Comparison of ENCODE assay signal across 8 cellular contexts in the genomic region with DNA sequence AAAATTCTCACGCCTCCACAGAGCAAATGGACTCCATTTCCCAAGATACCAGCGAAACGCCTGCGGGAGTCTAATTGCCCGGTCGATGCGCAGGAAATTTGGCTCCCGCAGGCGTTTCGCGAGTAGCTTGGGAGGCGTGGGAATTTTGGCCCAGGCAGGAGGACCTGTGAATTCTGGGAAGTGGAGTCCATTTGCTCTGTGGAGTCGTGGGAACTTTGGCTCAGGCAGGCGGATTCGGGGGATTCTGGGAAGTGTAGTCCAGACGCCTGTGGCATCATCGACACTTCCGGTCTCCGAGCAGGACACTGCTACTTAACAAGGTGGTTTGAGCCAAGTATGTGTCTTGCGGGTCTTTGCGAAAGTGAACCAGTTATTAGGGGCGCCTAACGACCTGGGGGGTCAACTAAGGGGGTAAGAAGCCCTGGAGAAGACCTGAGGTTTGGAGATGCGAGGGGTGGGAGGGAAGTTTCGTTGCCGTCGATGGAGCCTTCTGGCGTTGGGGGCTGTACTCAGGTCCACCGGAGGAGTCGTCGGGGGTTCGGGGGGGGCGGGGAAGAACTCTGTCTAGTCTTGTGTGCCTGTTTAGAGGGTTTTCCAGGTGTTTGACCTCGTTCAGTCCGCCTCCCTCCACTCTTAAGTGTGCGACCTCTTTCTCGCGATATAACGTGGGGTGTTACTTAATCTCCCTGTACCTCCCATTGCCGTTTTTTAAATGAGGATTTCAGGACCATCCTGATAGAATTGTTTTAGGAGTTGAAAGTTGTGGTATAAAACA. TPM values are rescaled to one million over a fixed set of nuclear protein-coding genes. Genes with fewer than 3 reads are reported as not detected.
DNase-seq lines count a peak whose midpoint lies in the region; ATAC-seq, FAIRE-seq and TF ChIP-seq lines count a peak whose summit lies in the region.

A gene (plus strand): TSS at position 277 of the 775 bp plus-strand sequence. CDS start 4,356 bp downstream, outside the sequence.

- intact Hi-C loops in Right ventricle myocardium superior (cut with DNase I): no loop called here
- intact Hi-C loops in testis (cut with DNase I; ENCODE audit: low total_unique reads): no loop called here

- peaks cover 11% of the 10 kb centered on the region for H3K4me1 Mint-ChIP-seq in activated naive CD8-positive, alpha-beta T cell treated with anti-CD3 and anti-CD28 coated beads, Interleukin-2, amount 50 U/mL, for 24 hours

- peak; percentile 99 for FAIRE-seq in H54 (lab: Jason Lieb, UNC)

- H3K4me1 ChIP-seq in osteoblast (ENCODE audit: insufficient read depth, low read length): peaks cover 5% of the 10 kb centered on the region
- H3K4me1 ChIP-seq in testis: no peaks in the 10 kb centered on the region

- DNase-seq in DMS53 (lab: John Stamatoyannopoulos, UW) (peak; percentile 99), H54 (ENCODE audit: insufficient read length, low spot score) (peak; percentile 93), NB4 (ENCODE audit: low read depth) (peak; percentile 92), SKM-1 treated with dmso at 0.1 percent for 144 hours (lab: John Stamatoyannopoulos, UW; ENCODE audit: unreplicated experiment) (peak; percentile 61), Right ventricle myocardium superior (peak; percentile 93), osteoblast (ENCODE audit: insufficient read length, low spot score, missing footprints) (peak; percentile 90), testis (peak; percentile 98)
- DNase-seq in activated naive CD8-positive, alpha-beta T cell treated with anti-CD3 and anti-CD28 coated beads, Interleukin-2, amount 50 U/mL, for 24 hours: peak; percentile 68

- TF ChIP-seq CTCF in NB4 (IDR thresholded peaks at IDR 0.05; ENCODE audit: low read depth, low read length) (no peak), osteoblast (IDR thresholded peaks at IDR 0.05; ENCODE audit: extremely low read depth, low read depth, low read length) (no peak), testis (IDR thresholded peaks at IDR 0.05) (peak in 1 of 3 experiments; percentile 19)

- peaks cover 33% of the 10 kb centered on the region for H3K79me2 ChIP-seq in osteoblast (ENCODE audit: insufficient read depth, low read length)

- H2AFZ ChIP-seq in osteoblast (ENCODE audit: low read length): peak within 1 kb of the TSS; percentile 98

- TF ChIP-seq POLR2A in H54 (IDR thresholded peaks at IDR 0.05; ENCODE audit: low read depth, low read length): no peak
- no peak for TF ChIP-seq POLR2A in NB4 (IDR thresholded peaks at IDR 0.05; ENCODE audit: extremely low read depth, insufficient read length)
- no peak for TF ChIP-seq POLR2A in testis (IDR thresholded peaks at IDR 0.05)

- H3K9me3 ChIP-seq in osteoblast (ENCODE audit: low read depth, low read length) (no peaks in the 10 kb centered on the region), testis (no peaks in the 10 kb centered on the region)

- peak within 1 kb of the TSS; percentile 91 for H3K27ac Mint-ChIP-seq in activated naive CD8-positive, alpha-beta T cell treated with anti-CD3 and anti-CD28 coated beads, Interleukin-2, amount 50 U/mL, for 24 hours

- H3K36me3 Mint-ChIP-seq in activated naive CD8-positive, alpha-beta T cell treated with anti-CD3 and anti-CD28 coated beads, Interleukin-2, amount 50 U/mL, for 24 hours (ENCODE audit: low read depth): peaks cover 12% of the 10 kb centered on the region

- H3K36me3 ChIP-seq in osteoblast (ENCODE audit: insufficient read depth, low read length): peaks cover under 1% of the 10 kb centered on the region
- no peaks in the 10 kb centered on the region for H3K36me3 ChIP-seq in testis (ENCODE audit: low read depth, missing control alignments)

- peak within 1 kb of the TSS; percentile 61 for H3K27ac ChIP-seq in osteoblast (ENCODE audit: low read depth, low read length)
- peak within 1 kb of the TSS; percentile 66 for H3K27ac ChIP-seq in testis

- peaks cover 14% of the 10 kb centered on the region for H3K9me3 Mint-ChIP-seq in activated naive CD8-positive, alpha-beta T cell treated with anti-CD3 and anti-CD28 coated beads, Interleukin-2, amount 50 U/mL, for 24 hours

- no peaks in the 10 kb centered on the region for H3K27me3 ChIP-seq in osteoblast (ENCODE audit: insufficient read depth, low read length)
- H3K27me3 ChIP-seq in testis: no peaks in the 10 kb centered on the region

- H3K4me2 ChIP-seq in osteoblast (ENCODE audit: insufficient read depth, low read length): peak within 1 kb of the TSS; percentile 75

- ATAC-seq in activated naive CD8-positive, alpha-beta T cell treated with anti-CD3 and anti-CD28 coated beads, Interleukin-2, amount 50 U/mL, for 24 hours: peak; percentile 88
- peak; percentile 99 for ATAC-seq in Right ventricle myocardium superior (ENCODE audit: poor library complexity)

- 0 to 1% methylated on average over 30 to 40 of the region's 40 CpGs for WGBS in testis, 2 donors

- H3K4me3 ChIP-seq in NB4 (ENCODE audit: low read depth, low read length): peak within 1 kb of the TSS; percentile 80
- H3K4me3 ChIP-seq in osteoblast (ENCODE audit: insufficient read depth, low read length): peak within 1 kb of the TSS; percentile 80
- peak within 1 kb of the TSS; percentile 79 to 82 for H3K4me3 ChIP-seq in testis

- H4K20me1 ChIP-seq in osteoblast (ENCODE audit: insufficient read depth, low read length): no peaks in the 10 kb centered on the region

- peak within 1 kb of the TSS; percentile 97 for H3K4me3 Mint-ChIP-seq in activated naive CD8-positive, alpha-beta T cell treated with anti-CD3 and anti-CD28 coated beads, Interleukin-2, amount 50 U/mL, for 24 hours

- no peaks in the 10 kb centered on the region for H3K27me3 Mint-ChIP-seq in activated naive CD8-positive, alpha-beta T cell treated with anti-CD3 and anti-CD28 coated beads, Interleukin-2, amount 50 U/mL, for 24 hours

RNA-seq across cellular contexts. Expression of the gene that starts here (rescaled TPM):
- total RNA-seq in Right ventricle myocardium superior (6.5 TPM), osteoblast (6.5 and 10.0 TPM in 2 replicates), testis (1 to 10 TPM; 8.2 to 8.7 TPM)
- polyA plus RNA-seq in testis (ENCODE audit: insufficient read depth, low read depth, low replicate concordance): 7.4 TPM

Comparison
In these comparisons a context has a peak if more than half of its experiments do, and no peak if none do; other contexts are left out.
1. Peak in every context shown above with its lines: DNase-seq, ATAC-seq, H3K4me3 ChIP-seq and H3K27ac ChIP-seq.